Comparison of ENCODE assay signal across 9 cellular contexts in the genomic region with DNA sequence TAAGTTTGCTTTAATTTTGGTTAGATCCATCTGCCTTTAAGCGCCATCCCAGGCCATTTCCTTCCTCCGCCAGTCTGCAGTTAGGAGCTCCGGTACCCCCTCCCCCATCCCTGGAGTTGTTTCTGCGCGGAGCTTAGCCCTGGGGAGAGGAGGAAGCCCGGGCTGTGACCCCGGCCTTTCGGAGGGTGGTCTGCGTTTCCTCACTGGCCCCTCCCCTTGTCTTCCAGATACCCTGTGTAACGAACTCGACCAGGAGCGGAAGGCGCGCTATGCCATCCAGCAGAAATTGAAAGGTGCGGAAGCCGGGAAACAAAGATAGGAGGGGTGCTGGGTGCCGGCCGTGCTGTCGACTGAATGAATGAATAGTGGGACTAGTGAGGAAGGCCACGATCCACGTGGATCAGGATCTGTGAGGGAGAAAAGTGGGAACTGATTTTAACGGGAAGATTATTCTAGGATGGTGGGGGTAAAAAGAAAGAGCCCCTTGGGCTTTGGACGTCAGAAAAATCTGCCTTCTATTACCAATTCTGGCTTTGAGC. TPM values are rescaled to one million over a fixed set of nuclear protein-coding genes. Genes with fewer than 3 reads are reported as not detected.
DNase-seq lines count a peak whose midpoint lies in the region; ATAC-seq and TF ChIP-seq lines count a peak whose summit lies in the region.
"Had no signal": no experiment of that assay in that cellular context is flagged by ENCODE, and none has a peak within 500 bp of the region (broad histone marks: within the 10 kb centered on the region; RNA-seq: fewer than 3 reads in every experiment).

No MANE protein-coding gene starts in this region.

- H3K27me3 Mint-ChIP-seq in activated naive CD4-positive, alpha-beta T cell treated with anti-CD3 and anti-CD28 coated beads for 36 hours (ENCODE audit: low read depth): peaks cover 71% of the 10 kb centered on the region
- peaks cover 56% of the 10 kb centered on the region for H3K27me3 Mint-ChIP-seq in activated B cell treated with CpG ODN at 0.5 μM for 24 hours
- H3K27me3 Mint-ChIP-seq in stimulated activated memory B cell treated with anti-CD40 and anti-IgM and Interleukin-4, amounts not matched to agents 10 μg/mL and 1 μg/mL and 100 μg/mL, for 72 hours: peaks cover 81% of the 10 kb centered on the region

- H3K4me1 Mint-ChIP-seq in activated naive CD4-positive, alpha-beta T cell treated with anti-CD3 and anti-CD28 coated beads for 36 hours (ENCODE audit: low read depth): peaks cover 45% of the 10 kb centered on the region
- peaks cover 52% of the 10 kb centered on the region for H3K4me1 Mint-ChIP-seq in activated B cell treated with CpG ODN at 0.5 μM for 24 hours
- peaks cover 51% of the 10 kb centered on the region for H3K4me1 Mint-ChIP-seq in stimulated activated memory B cell treated with anti-CD40 and anti-IgM and Interleukin-4, amounts not matched to agents 10 μg/mL and 1 μg/mL and 100 μg/mL, for 72 hours

- no peaks in the 10 kb centered on the region; the same call in 1 of the 2 replicates for H3K9me3 ChIP-seq in iPS-20b (ENCODE audit: insufficient read depth, low read depth, low read length)

- no peak overlapping the region for H3K9ac ChIP-seq in iPS-20b (ENCODE audit: low read depth, low read length)

- TF ChIP-seq CTCF in activated B cell treated with CpG ODN at 0.5 μM for 24 hours (IDR thresholded peaks at IDR 0.05): no peak

- H3K27ac ChIP-seq in iPS-20b (ENCODE audit: low read length): no peak overlapping the region

- ATAC-seq in activated B cell treated with CpG ODN at 0.5 μM for 24 hours (ENCODE audit: low read depth): no peak
- ATAC-seq in stimulated activated memory B cell treated with anti-CD40 and anti-IgM and Interleukin-4, amounts not matched to agents 10 μg/mL and 1 μg/mL and 100 μg/mL, for 72 hours: no peak
- no peak for ATAC-seq in HG02763 (IDR thresholded peaks at IDR 0.05; ENCODE audit: unreplicated experiment)

- H3K27ac Mint-ChIP-seq in activated naive CD4-positive, alpha-beta T cell treated with anti-CD3 and anti-CD28 coated beads for 36 hours: no peak overlapping the region
- no peak overlapping the region for H3K27ac Mint-ChIP-seq in activated B cell treated with CpG ODN at 0.5 μM for 24 hours
- peak overlapping the region; percentile 48 for H3K27ac Mint-ChIP-seq in stimulated activated memory B cell treated with anti-CD40 and anti-IgM and Interleukin-4, amounts not matched to agents 10 μg/mL and 1 μg/mL and 100 μg/mL, for 72 hours

- H3K36me3 ChIP-seq in iPS-20b (ENCODE audit: insufficient read depth, low read depth, low read length): no peaks in the 10 kb centered on the region

- H3K36me3 Mint-ChIP-seq in activated naive CD4-positive, alpha-beta T cell treated with anti-CD3 and anti-CD28 coated beads for 36 hours (ENCODE audit: low read depth): no peaks in the 10 kb centered on the region
- H3K36me3 Mint-ChIP-seq in activated B cell treated with CpG ODN at 0.5 μM for 24 hours (ENCODE audit: low read depth): no peaks in the 10 kb centered on the region
- no peaks in the 10 kb centered on the region for H3K36me3 Mint-ChIP-seq in stimulated activated memory B cell treated with anti-CD40 and anti-IgM and Interleukin-4, amounts not matched to agents 10 μg/mL and 1 μg/mL and 100 μg/mL, for 72 hours

- POLR2A ChIA-PET in activated B cell treated with CpG ODN at 0.5 μM for 24 hours (lab: Charles Lee): interaction anchor here (0.8 to 2.3 kb wide), 2 partner anchors 7 to 49 kb away, joined by 4 to 12 read pairs; no protein-coding TSS in a partner anchor

- H3K4me3 ChIP-seq in iPS-20b (ENCODE audit: low read length): peak overlapping the region; percentile 55

- CTCF ChIA-PET in activated naive CD4-positive, alpha-beta T cell treated with anti-CD3 and anti-CD28 coated beads for 36 hours (lab: Charles Lee): interaction anchor here (0.6 to 2.3 kb wide), 3 partner anchors 330 to 693 kb away, joined by 3 to 9 read pairs (median 8); no protein-coding TSS in a partner anchor
- CTCF ChIA-PET in activated B cell treated with CpG ODN at 0.5 μM for 24 hours (lab: Charles Lee): interaction anchor here (0.6 to 2.3 kb wide), 5 partner anchors 50 to 592 kb away, joined by 3 to 22 read pairs (median 9); no protein-coding TSS in a partner anchor

- intact Hi-C loops in activated naive CD4-positive, alpha-beta T cell treated with anti-CD3 and anti-CD28 coated beads for 36 hours (cut with micrococcal nuclease): loop anchor here (1.0 kb wide), 1 partner anchor 50 kb away; no protein-coding TSS in a partner anchor
- intact Hi-C loops in activated B cell treated with CpG ODN at 0.5 μM for 24 hours (cut with micrococcal nuclease): loop anchor here (1.0 to 10.0 kb wide), 4 partner anchors 9 to 1328 kb away; a partner anchor contains a TSS

- H3K4me3 Mint-ChIP-seq in activated naive CD4-positive, alpha-beta T cell treated with anti-CD3 and anti-CD28 coated beads for 36 hours: peak overlapping the region; percentile 45
- peak overlapping the region; percentile 42 for H3K4me3 Mint-ChIP-seq in activated B cell treated with CpG ODN at 0.5 μM for 24 hours
- peak overlapping the region; percentile 43 for H3K4me3 Mint-ChIP-seq in stimulated activated memory B cell treated with anti-CD40 and anti-IgM and Interleukin-4, amounts not matched to agents 10 μg/mL and 1 μg/mL and 100 μg/mL, for 72 hours

- DNase-seq in activated naive CD4-positive, alpha-beta T cell treated with anti-CD3 and anti-CD28 coated beads for 36 hours: no peak
- DNase-seq in activated naive CD4-positive, alpha-beta T cell (lab: John Stamatoyannopoulos, UW): no peak
- DNase-seq in activated B cell treated with CpG ODN at 0.5 μM for 24 hours (no peak), globus pallidus (ENCODE audit: low spot score) (no peak)
- no peak for DNase-seq in stimulated activated CD4-positive, alpha-beta T cell treated with anti-CD3 and anti-CD28 coated beads, Interleukin-1b, Interleukin-23, amount 100 ng/mL, for 48 hours

- H3K9me3 Mint-ChIP-seq in activated naive CD4-positive, alpha-beta T cell treated with anti-CD3 and anti-CD28 coated beads for 36 hours: no peaks in the 10 kb centered on the region
- no peaks in the 10 kb centered on the region for H3K9me3 Mint-ChIP-seq in activated B cell treated with CpG ODN at 0.5 μM for 24 hours
- no peaks in the 10 kb centered on the region for H3K9me3 Mint-ChIP-seq in stimulated activated memory B cell treated with anti-CD40 and anti-IgM and Interleukin-4, amounts not matched to agents 10 μg/mL and 1 μg/mL and 100 μg/mL, for 72 hours

- peaks cover 100% of the 10 kb centered on the region for H3K27me3 ChIP-seq in iPS-20b (ENCODE audit: insufficient read depth, low read length)

- H3K4me1 ChIP-seq in iPS-20b (ENCODE audit: insufficient read depth, low read length): peaks cover 15% of the 10 kb centered on the region

RNA-seq across cellular contexts. Expression of a gene that starts 6.8 kb away (rescaled TPM):
- not detected for total RNA-seq in activated naive CD4-positive, alpha-beta T cell treated with anti-CD3 and anti-CD28 coated beads for 36 hours
- total RNA-seq in activated B cell treated with CpG ODN at 0.5 μM for 24 hours: not detected in 2 replicates
- total RNA-seq: dermis microvascular lymphatic vessel endothelial cell had no signal

RNA-seq across cellular contexts. Expression of a gene that starts 7.7 kb away (rescaled TPM):
- total RNA-seq in activated naive CD4-positive, alpha-beta T cell treated with anti-CD3 and anti-CD28 coated beads for 36 hours: under 1 TPM; 0.07 to 0.15 TPM
- 0.53 and 0.64 TPM in 2 replicates for total RNA-seq in activated B cell treated with CpG ODN at 0.5 μM for 24 hours
